Comparison of ENCODE assay signal across 1 cellular context in the genomic region with DNA sequence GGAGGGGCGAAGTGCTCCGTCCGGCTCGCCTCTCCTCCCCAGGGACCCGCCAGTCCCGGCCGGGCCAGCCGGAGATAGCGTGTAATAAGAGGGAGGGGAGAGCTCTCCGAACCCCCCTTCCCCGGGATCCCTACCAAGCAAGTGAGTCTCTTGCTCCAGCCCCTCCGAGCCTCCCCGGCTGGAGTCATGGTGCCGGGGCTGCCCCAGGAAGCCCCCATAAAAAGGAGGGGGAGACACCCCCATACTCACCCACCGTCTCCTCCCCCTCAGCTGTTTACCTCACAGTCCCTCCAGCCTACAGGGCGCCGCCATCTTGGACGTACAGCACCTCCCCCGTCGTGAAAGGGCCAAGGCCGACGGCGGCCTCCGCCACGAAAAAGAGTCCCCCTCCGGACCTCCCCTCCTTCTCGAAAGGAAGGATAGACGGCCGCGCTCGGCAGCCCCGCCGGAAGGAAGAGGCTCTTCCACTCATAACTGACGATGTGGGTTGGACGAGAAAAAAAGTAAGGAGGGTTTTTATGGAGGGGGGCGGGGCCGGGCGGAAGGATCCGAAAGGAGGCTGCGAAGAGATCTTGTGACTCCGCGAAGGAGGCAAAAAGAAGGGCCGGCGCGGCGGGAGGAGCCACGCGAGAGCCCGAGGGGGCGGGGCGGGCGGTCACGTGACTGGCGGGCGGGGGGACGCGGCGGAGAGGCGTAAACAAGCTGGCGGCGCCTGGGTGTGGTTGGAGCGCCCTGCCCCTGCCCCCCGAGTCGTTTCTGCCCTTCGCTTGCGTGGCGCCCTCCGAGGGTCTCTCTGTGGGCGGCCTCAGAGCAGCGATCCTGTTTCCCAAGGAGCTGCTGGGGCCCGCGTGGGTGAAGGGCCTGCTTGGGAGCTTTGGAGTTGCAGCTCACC.
TF ChIP-seq lines count a peak whose summit lies in the region.

TSS of gene TSC1 (minus strand) at position 323 of the 892 bp plus-strand sequence. CDS start 15,744 bp downstream, outside the sequence.

TF ChIP-seq in GM12878, 131 proteins besides CTCF, POLR2A, EP300 and RAD21 (continued from another document and continues in another):
- TF ChIP-seq CHD1 (IDR thresholded peaks at IDR 0.05; ENCODE audit: low read depth, low read length) = 0 out of 2 replicates have a peak, but pooled peaks have one; percentile 52
- TF ChIP-seq BCL11A (IDR thresholded peaks at IDR 0.05; ENCODE audit: low read depth, low read length) = no peak
- TF ChIP-seq NBN (IDR thresholded peaks at IDR 0.05) = peak; percentile 96
- peak; percentile 27; the same call in 1 of the 2 replicates for TF ChIP-seq MTA2 (IDR thresholded peaks at IDR 0.05; ENCODE audit: low read depth)
- TF ChIP-seq PAX8 (IDR thresholded peaks at IDR 0.05) = no peak
- no peak for TF ChIP-seq BMI1 (IDR thresholded peaks at IDR 0.05; ENCODE audit: borderline replicate concordance)
- no peak; the same call in none of the 2 replicates for TF ChIP-seq USF2 (IDR thresholded peaks at IDR 0.05; ENCODE audit: borderline replicate concordance, low read depth, low read length)
- TF ChIP-seq TCF7 (IDR thresholded peaks at IDR 0.05; ENCODE audit: borderline replicate concordance) = peak; percentile 67; the same call in 1 of the 2 replicates
- TF ChIP-seq CEBPB (IDR thresholded peaks at IDR 0.05; ENCODE audit: borderline replicate concordance in 1 of 2, low read depth in 2 of 2, low read length in 2 of 2) = no peak
- TF ChIP-seq KLF5 (IDR thresholded peaks at IDR 0.05; ENCODE audit: partially characterized antibody) = peak; percentile 94
- TF ChIP-seq SMARCA5 (IDR thresholded peaks at IDR 0.05) = peak; percentile 24; the same call in 1 of the 2 replicates
- no peak for TF ChIP-seq ZNF622 (IDR thresholded peaks at IDR 0.05)
- no peak; the same call in 1 of the 2 replicates for TF ChIP-seq HDAC2 (IDR thresholded peaks at IDR 0.05)
- TF ChIP-seq POLR2AphosphoS2 (IDR thresholded peaks at IDR 0.05; ENCODE audit: low read depth, low read length) = peak; percentile 54; the same call in 1 of the 2 replicates
- no peak for TF ChIP-seq SMC3 (IDR thresholded peaks at IDR 0.05; ENCODE audit: borderline replicate concordance, low read length)
- no peak for TF ChIP-seq JUNB (IDR thresholded peaks at IDR 0.05)
- peak; percentile 71; the same call in 1 of the 2 replicates for TF ChIP-seq MAX (IDR thresholded peaks at IDR 0.05; ENCODE audit: low read depth, low read length)
- TF ChIP-seq HCFC1 (IDR thresholded peaks at IDR 0.05; ENCODE audit: low read length) = peak; percentile 70
- 0 out of 2 replicates have a peak, but pooled peaks have one; percentile 19 for TF ChIP-seq EED (IDR thresholded peaks at IDR 0.05; ENCODE audit: low read depth)
- no peak for TF ChIP-seq KAT2A (conservative IDR thresholded peaks at IDR 0.05; ENCODE audit: control insufficient read depth, low read depth, low read length)
- no peak for TF ChIP-seq NR2C2 (IDR thresholded peaks at IDR 0.05; ENCODE audit: borderline replicate concordance, control insufficient read depth, insufficient read length, low read depth)
- TF ChIP-seq CUX1 (IDR thresholded peaks at IDR 0.05; ENCODE audit: insufficient replicate concordance, low read depth, low read length) = no peak
- TF ChIP-seq BRCA1 (IDR thresholded peaks at IDR 0.05; ENCODE audit: low read depth, low read length) = peak; percentile 38; the same call in 1 of the 2 replicates
- TF ChIP-seq, protein P1, sequence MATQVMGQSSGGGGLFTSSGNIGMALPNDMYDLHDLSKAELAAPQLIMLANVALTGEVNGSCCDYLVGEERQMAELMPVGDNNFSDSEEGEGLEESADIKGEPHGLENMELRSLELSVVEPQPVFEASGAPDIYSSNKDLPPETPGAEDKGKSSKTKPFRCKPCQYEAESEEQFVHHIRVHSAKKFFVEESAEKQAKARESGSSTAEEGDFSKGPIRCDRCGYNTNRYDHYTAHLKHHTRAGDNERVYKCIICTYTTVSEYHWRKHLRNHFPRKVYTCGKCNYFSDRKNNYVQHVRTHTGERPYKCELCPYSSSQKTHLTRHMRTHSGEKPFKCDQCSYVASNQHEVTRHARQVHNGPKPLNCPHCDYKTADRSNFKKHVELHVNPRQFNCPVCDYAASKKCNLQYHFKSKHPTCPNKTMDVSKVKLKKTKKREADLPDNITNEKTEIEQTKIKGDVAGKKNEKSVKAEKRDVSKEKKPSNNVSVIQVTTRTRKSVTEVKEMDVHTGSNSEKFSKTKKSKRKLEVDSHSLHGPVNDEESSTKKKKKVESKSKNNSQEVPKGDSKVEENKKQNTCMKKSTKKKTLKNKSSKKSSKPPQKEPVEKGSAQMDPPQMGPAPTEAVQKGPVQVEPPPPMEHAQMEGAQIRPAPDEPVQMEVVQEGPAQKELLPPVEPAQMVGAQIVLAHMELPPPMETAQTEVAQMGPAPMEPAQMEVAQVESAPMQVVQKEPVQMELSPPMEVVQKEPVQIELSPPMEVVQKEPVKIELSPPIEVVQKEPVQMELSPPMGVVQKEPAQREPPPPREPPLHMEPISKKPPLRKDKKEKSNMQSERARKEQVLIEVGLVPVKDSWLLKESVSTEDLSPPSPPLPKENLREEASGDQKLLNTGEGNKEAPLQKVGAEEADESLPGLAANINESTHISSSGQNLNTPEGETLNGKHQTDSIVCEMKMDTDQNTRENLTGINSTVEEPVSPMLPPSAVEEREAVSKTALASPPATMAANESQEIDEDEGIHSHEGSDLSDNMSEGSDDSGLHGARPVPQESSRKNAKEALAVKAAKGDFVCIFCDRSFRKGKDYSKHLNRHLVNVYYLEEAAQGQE (IDR thresholded peaks at IDR 0.05; ENCODE audit: low read depth, low read length) = no peak
- peak; percentile 93 for TF ChIP-seq RAD51 (IDR thresholded peaks at IDR 0.05)
- TF ChIP-seq ZNF384 (IDR thresholded peaks at IDR 0.05; ENCODE audit: borderline replicate concordance, low read depth, low read length) = no peak
- TF ChIP-seq, protein P2, sequence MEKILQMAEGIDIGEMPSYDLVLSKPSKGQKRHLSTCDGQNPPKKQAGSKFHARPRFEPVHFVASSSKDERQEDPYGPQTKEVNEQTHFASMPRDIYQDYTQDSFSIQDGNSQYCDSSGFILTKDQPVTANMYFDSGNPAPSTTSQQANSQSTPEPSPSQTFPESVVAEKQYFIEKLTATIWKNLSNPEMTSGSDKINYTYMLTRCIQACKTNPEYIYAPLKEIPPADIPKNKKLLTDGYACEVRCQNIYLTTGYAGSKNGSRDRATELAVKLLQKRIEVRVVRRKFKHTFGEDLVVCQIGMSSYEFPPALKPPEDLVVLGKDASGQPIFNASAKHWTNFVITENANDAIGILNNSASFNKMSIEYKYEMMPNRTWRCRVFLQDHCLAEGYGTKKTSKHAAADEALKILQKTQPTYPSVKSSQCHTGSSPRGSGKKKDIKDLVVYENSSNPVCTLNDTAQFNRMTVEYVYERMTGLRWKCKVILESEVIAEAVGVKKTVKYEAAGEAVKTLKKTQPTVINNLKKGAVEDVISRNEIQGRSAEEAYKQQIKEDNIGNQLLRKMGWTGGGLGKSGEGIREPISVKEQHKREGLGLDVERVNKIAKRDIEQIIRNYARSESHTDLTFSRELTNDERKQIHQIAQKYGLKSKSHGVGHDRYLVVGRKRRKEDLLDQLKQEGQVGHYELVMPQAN (conservative IDR thresholded peaks at IDR 0.05) = peak; percentile 85
- TF ChIP-seq CREB1 (IDR thresholded peaks at IDR 0.05; ENCODE audit: low read depth) = peak; percentile 90
- TF ChIP-seq RCOR1 (conservative IDR thresholded peaks at IDR 0.05; ENCODE audit: low read depth, low read length) = 0 out of 2 replicates have a peak, but pooled peaks have one; percentile 64
- peak; percentile 44; the same call in 1 of the 2 replicates for TF ChIP-seq TBL1XR1 (IDR thresholded peaks at IDR 0.05; ENCODE audit: low read depth, low read length)
- peak; percentile 56; the same call in 1 of the 2 replicates for TF ChIP-seq IRF4 (IDR thresholded peaks at IDR 0.05; ENCODE audit: low read depth, low read length)
- no peak for TF ChIP-seq STAT3 (IDR thresholded peaks at IDR 0.05; ENCODE audit: low read depth, low read length)
- no peak for TF ChIP-seq SMAD1 (IDR thresholded peaks at IDR 0.05; ENCODE audit: low read depth, partially characterized antibody)
- peak; percentile 95 for TF ChIP-seq TARDBP (IDR thresholded peaks at IDR 0.05; ENCODE audit: borderline replicate concordance)
- TF ChIP-seq ZZZ3 (IDR thresholded peaks at IDR 0.05; ENCODE audit: control insufficient read depth, insufficient read length, low read depth) = no peak
- TF ChIP-seq CBX3 (IDR thresholded peaks at IDR 0.05; ENCODE audit: borderline replicate concordance, low read depth) = no peak
- 0 out of 2 replicates have a peak, but pooled peaks have one; percentile 10 for TF ChIP-seq ZSCAN29 (IDR thresholded peaks at IDR 0.05)
- peak; percentile 30; the same call in 1 of the 2 replicates for TF ChIP-seq NR2F1 (conservative IDR thresholded peaks at IDR 0.05)
- no peak for TF ChIP-seq NRF1 (conservative IDR thresholded peaks at IDR 0.05; ENCODE audit: low read depth, low read length)
- TF ChIP-seq PAX5 (IDR thresholded peaks at IDR 0.05; ENCODE audit: borderline replicate concordance, low read depth, low read length) = no peak
- TF ChIP-seq BHLHE40 (IDR thresholded peaks at IDR 0.05; ENCODE audit: borderline replicate concordance in 1 of 2, low read depth in 2 of 2, low read length in 1 of 2) = peak; percentile 61 to 88; a peak in 3 of 4 replicates
- TF ChIP-seq NFYA (IDR thresholded peaks at IDR 0.05; ENCODE audit: borderline replicate concordance, low read depth, low read length) = no peak
- TF ChIP-seq BACH1 (IDR thresholded peaks at IDR 0.05; ENCODE audit: borderline replicate concordance) = no peak
- TF ChIP-seq CREM (IDR thresholded peaks at IDR 0.05; ENCODE audit: low read depth) = peak; percentile 94
- peak; percentile 99 for TF ChIP-seq STAT1 (conservative IDR thresholded peaks at IDR 0.05)
- peak; percentile 48; the same call in 1 of the 2 replicates for TF ChIP-seq ELK1 (IDR thresholded peaks at IDR 0.05; ENCODE audit: low read depth, low read length)
- TF ChIP-seq SREBF1 (IDR thresholded peaks at IDR 0.05; ENCODE audit: low read length) = no peak
- TF ChIP-seq RFX5 (IDR thresholded peaks at IDR 0.05; ENCODE audit: low read depth, low read length) = no peak
- TF ChIP-seq SKIL (IDR thresholded peaks at IDR 0.05; ENCODE audit: low read depth, poor library complexity, severe bottlenecking) = peak; percentile 92
